17 cellular contexts compared by ENCODE assay signal in the genomic region with DNA sequence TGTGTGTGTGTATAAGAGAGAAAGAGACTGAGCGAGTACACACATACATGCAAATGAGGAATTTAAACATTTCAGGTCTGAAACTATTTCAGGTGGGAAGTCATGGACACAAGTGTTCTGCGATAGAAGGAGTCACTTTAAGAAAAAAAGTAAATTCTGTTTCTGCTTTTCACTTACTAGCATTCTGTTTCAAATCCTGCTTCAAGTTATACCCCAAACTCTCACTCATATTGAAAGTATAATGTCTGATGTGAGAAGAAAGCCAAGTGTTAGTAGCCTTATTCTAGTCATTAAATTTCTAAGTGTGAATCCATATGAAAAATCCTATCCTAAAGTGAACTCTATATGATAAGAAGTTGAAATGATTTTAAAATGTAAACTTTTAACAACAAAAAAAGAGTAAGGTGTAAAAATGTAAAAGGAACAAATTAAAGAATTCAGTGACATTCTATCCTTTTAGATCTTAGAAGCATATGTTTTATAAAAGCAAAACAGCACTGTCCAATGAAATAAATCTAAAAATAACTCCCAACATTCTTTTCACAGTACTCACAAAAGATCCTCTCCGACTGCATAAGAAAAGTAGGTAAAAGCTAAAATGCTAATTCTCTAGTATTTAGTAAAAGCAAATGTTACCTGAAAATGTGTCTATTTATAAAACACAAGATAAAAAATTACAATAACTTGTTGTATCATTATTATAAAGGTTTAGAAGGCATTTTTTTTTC.
A peak's percentile ranks its signal among the peaks of the same experiment; 100 is the strongest.
DNase-seq lines count a peak whose midpoint lies in the region; ATAC-seq, FAIRE-seq and TF ChIP-seq lines count a peak whose summit lies in the region.
"Had no signal": no experiment of that assay in that cellular context is flagged by ENCODE, and none has a peak within 500 bp of the region (broad histone marks: within the 10 kb centered on the region; RNA-seq: fewer than 3 reads in every experiment).

No MANE protein-coding gene starts in this region.

- TF ChIP-seq CTCF in GM12878 (IDR thresholded peaks at IDR 0.05 in 2 of 3, conservative IDR thresholded peaks at IDR 0.05 in 1 of 3; ENCODE audit: control insufficient read depth in 2 of 3, extremely low read depth in 1 of 3, insufficient read depth in 1 of 3, low read depth in 3 of 3, low read length in 3 of 3) (no peak), psoas muscle (IDR thresholded peaks at IDR 0.05) (no peak), A673 (conservative IDR thresholded peaks at IDR 0.05; ENCODE audit: low read depth, low read length) (no peak)

- H3K4me1 ChIP-seq in GM12878 (ENCODE audit: control insufficient read depth, insufficient read depth, low read length) (no peaks in the 10 kb centered on the region), skeletal muscle satellite cell (ENCODE audit: control insufficient read depth, insufficient read depth, low read length) (peaks cover 82% of the 10 kb centered on the region), psoas muscle (no peaks in the 10 kb centered on the region), A673 (ENCODE audit: insufficient read depth, low read length, poor library complexity, severe bottlenecking) (peaks cover 19% of the 10 kb centered on the region)

- BruUV-seq in GM12878 (replicated peaks; lab: Mats Ljungman, UMichigan) (no TSS peak), A673 (replicated peaks; lab: Mats Ljungman, UMichigan) (no TSS peak)

- ATAC-seq in GM19351 (IDR thresholded peaks at IDR 0.05; ENCODE audit: unreplicated experiment) (peak; percentile 86), HG02938 (IDR thresholded peaks at IDR 0.05; ENCODE audit: unreplicated experiment) (peak; percentile 67), GM12878 (peak; percentile 56; the same call in 2 of the 3 replicates), psoas muscle (no peak)

- RAD21 ChIA-PET in GM12878 (lab: Charles Lee; ENCODE audit: unreplicated experiment), result interaction anchor here (0.9 kb wide), 1 partner anchor 11 kb away, joined by 5 read pairs; no protein-coding TSS in a partner anchor

- no peaks in the 10 kb centered on the region for H4K20me1 ChIP-seq in GM12878 (ENCODE audit: control insufficient read depth, insufficient read depth)

- no peak overlapping the region for H3K4me2 ChIP-seq in GM12878 (ENCODE audit: control insufficient read depth, insufficient read depth)
- peak overlapping the region; percentile 66 for H3K4me2 ChIP-seq in skeletal muscle satellite cell (ENCODE audit: low read length)

- H3K36me3 ChIP-seq in GM12878 (ENCODE audit: control insufficient read depth in 2 of 2, insufficient read depth in 2 of 2, low read length in 1 of 2) (no peaks in the 10 kb centered on the region), skeletal muscle satellite cell (ENCODE audit: insufficient read depth, low read length) (no peaks in the 10 kb centered on the region), psoas muscle (ENCODE audit: insufficient read depth in 1 of 2, low read depth in 1 of 2) (no peaks in the 10 kb centered on the region), A673 (ENCODE audit: insufficient read depth, low read length, poor library complexity, severe bottlenecking) (no peaks in the 10 kb centered on the region)

- no peak overlapping the region for H2AFZ ChIP-seq in GM12878 (ENCODE audit: control insufficient read depth, low read depth, low read length)

- intact Hi-C loops in GM12878 (cut with micrococcal nuclease; ENCODE audit: unreplicated experiment), result no loop called here
- intact Hi-C loops in psoas muscle (cut with DNase I), result no loop called here
- intact Hi-C loops in A673 (cut with micrococcal nuclease; ENCODE audit: unreplicated experiment), result no loop called here

- TF ChIP-seq POLR2A in GM12878 (IDR thresholded peaks at IDR 0.05; ENCODE audit: low read depth, low read length), result no peak

- no peak overlapping the region for H3K4me3 ChIP-seq in GM12878
- H3K4me3 ChIP-seq in skeletal muscle satellite cell (ENCODE audit: low read length), result peak overlapping the region; percentile 28
- H3K4me3 ChIP-seq in psoas muscle, result no peak overlapping the region
- no peak overlapping the region for H3K4me3 ChIP-seq in A673 (ENCODE audit: low read depth, low read length, poor library complexity, severe bottlenecking)
- H3K4me3 ChIP-seq: right atrium auricular region had no signal

- H3K79me2 ChIP-seq in GM12878 (ENCODE audit: control insufficient read depth, insufficient read depth, low read length), result no peaks in the 10 kb centered on the region

- TF ChIP-seq EP300 in GM12878 (IDR thresholded peaks at IDR 0.05; ENCODE audit: borderline replicate concordance in 1 of 2, control insufficient read depth in 1 of 2, low read depth in 2 of 2, low read length in 2 of 2), result no peak

- H3K9ac ChIP-seq in GM12878 (ENCODE audit: control insufficient read depth, insufficient read depth, low read length) (no peak overlapping the region), skeletal muscle satellite cell (ENCODE audit: low read depth, low read length) (peak overlapping the region; percentile 66)

- H3K9me3 ChIP-seq in GM12878 (replicated peaks; ENCODE audit: control insufficient read depth, insufficient read depth, low read length) (no peaks in the 10 kb centered on the region), skeletal muscle satellite cell (replicated peaks; ENCODE audit: low read length) (no peaks in the 10 kb centered on the region), psoas muscle (no peaks in the 10 kb centered on the region), A673 (ENCODE audit: low read depth, low read length, poor library complexity, severe bottlenecking) (no peaks in the 10 kb centered on the region)
- H3K9me3 ChIP-seq: right atrium auricular region had no signal

- FAIRE-seq in GM12878 (lab: Jason Lieb, UNC), result peak; percentile 88

- H3K27ac ChIP-seq in GM12878 (ENCODE audit: control insufficient read depth, insufficient read depth) (no peak overlapping the region), psoas muscle (no peak overlapping the region), A673 (ENCODE audit: low read depth, low read length, poor library complexity, severe bottlenecking) (no peak overlapping the region)
- H3K27ac ChIP-seq: C4-2B, right atrium auricular region had no signal

- in situ Hi-C loops in GM12878 (cut with MboI), result no loop called here

- 64% methylated on average over 3 of the region's 3 CpGs for WGBS in GM12878 (ENCODE audit: insufficient coverage, insufficient replicate concordance, low lambda C conversion rate, missing lambda C conversion rate)
- WGBS in psoas muscle, 3 donors, result 75% methylated on average over 3 of the region's 3 CpGs

- POLR2A ChIA-PET in GM12878 (lab: Charles Lee), result interaction anchor here (0.9 kb wide), 1 partner anchor 29 kb away, joined by 3 read pairs; no protein-coding TSS in a partner anchor
- POLR2A ChIA-PET in A673 (lab: Charles Lee; ENCODE audit: low non-redundant PET), result no interaction called here

- CTCF ChIA-PET in GM12878 (lab: Yijun Ruan, JAX), result interaction anchor here (0.9 to 3.8 kb wide), 5 partner anchors 10 to 263 kb away, joined by 3 to 18 read pairs (median 3); no protein-coding TSS in a partner anchor
- CTCF ChIA-PET in A673 (lab: Charles Lee), result no interaction called here

- H3K27me3 ChIP-seq in GM12878 (replicated peaks in 1 of 2; ENCODE audit: control insufficient read depth in 2 of 2, insufficient read depth in 2 of 2, low read length in 1 of 2) (no peaks in the 10 kb centered on the region), skeletal muscle satellite cell (ENCODE audit: control insufficient read depth, insufficient read depth, low read length) (no peaks in the 10 kb centered on the region), psoas muscle (ENCODE audit: insufficient read depth in 3 of 3, low read length in 2 of 3) (no peaks in the 10 kb centered on the region), A673 (replicated peaks; ENCODE audit: insufficient read depth, low read depth, low read length, poor library complexity) (no peaks in the 10 kb centered on the region)
- H3K27me3 ChIP-seq: right atrium auricular region had no signal

- SMC1A ChIA-PET in GM12878 (lab: Charles Lee; ENCODE audit: uncharacterized antibody, unreplicated experiment), result interaction anchor here (1.2 to 2.1 kb wide), 8 partner anchors 8 to 23 kb away, joined by 4 to 16 read pairs (median 7); no protein-coding TSS in a partner anchor

- TF ChIP-seq RAD21 in GM12878 (IDR thresholded peaks at IDR 0.05; ENCODE audit: insufficient read depth, low read depth, low read length), result no peak

- no peak for DNase-seq in GM12878 (ENCODE audit: low read depth, low spot score)
- no peak for DNase-seq in NOMO-1 treated with DMSO at 0.1 percent for 48 hours (lab: John Stamatoyannopoulos, UW; ENCODE audit: unreplicated experiment)
- DNase-seq in NCI-H1092 treated with DMSO at 0.1 percent for 48 hours (lab: John Stamatoyannopoulos, UW), result no peak
- DNase-seq in psoas muscle, result no peak
- no peak for DNase-seq in A673 (ENCODE audit: low spot score)
- DNase-seq: activated CD4-positive, alpha-beta T cell treated with anti-CD3 and anti-CD28 coated beads, Interleukin-2, amount 50 U/mL, for 4 hours; KBM-7; naive B cell; NCI-H2029; NCI-H748 treated with DMSO at 0.1 percent for 48 hours; stimulated activated CD4-positive, alpha-beta T cell treated with anti-CD3 and anti-CD28 coated beads, Interleukin-4, amount 100 ng/mL, for 24 hours; stimulated activated naive CD4-positive, alpha-beta T cell treated with Interleukin-2 at 50 U/mL for 16 hours had no signal

TF ChIP-seq in GM12878, 131 proteins besides CTCF, POLR2A, EP300 and RAD21 (continues in another document):
- TF ChIP-seq, protein P1, sequence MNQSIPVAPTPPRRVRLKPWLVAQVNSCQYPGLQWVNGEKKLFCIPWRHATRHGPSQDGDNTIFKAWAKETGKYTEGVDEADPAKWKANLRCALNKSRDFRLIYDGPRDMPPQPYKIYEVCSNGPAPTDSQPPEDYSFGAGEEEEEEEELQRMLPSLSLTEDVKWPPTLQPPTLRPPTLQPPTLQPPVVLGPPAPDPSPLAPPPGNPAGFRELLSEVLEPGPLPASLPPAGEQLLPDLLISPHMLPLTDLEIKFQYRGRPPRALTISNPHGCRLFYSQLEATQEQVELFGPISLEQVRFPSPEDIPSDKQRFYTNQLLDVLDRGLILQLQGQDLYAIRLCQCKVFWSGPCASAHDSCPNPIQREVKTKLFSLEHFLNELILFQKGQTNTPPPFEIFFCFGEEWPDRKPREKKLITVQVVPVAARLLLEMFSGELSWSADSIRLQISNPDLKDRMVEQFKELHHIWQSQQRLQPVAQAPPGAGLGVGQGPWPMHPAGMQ (IDR thresholded peaks at IDR 0.05; ENCODE audit: borderline replicate concordance), result no peak
- TF ChIP-seq RFX5 (IDR thresholded peaks at IDR 0.05; ENCODE audit: low read depth, low read length), result no peak
- 0 out of 2 replicates have a peak, but pooled peaks have one; percentile 16 for TF ChIP-seq MTA2 (IDR thresholded peaks at IDR 0.05; ENCODE audit: low read depth)
- no peak for TF ChIP-seq CREM (IDR thresholded peaks at IDR 0.05; ENCODE audit: low read depth)
- no peak for TF ChIP-seq HDGF (IDR thresholded peaks at IDR 0.05)
- TF ChIP-seq FOS (IDR thresholded peaks at IDR 0.05; ENCODE audit: borderline replicate concordance, extremely low read depth, insufficient read length), result no peak
- TF ChIP-seq BCL11A (IDR thresholded peaks at IDR 0.05; ENCODE audit: low read depth, low read length), result no peak
- TF ChIP-seq ZSCAN29 (IDR thresholded peaks at IDR 0.05), result no peak
- TF ChIP-seq LARP7 (IDR thresholded peaks at IDR 0.05), result no peak
- TF ChIP-seq SP1 (IDR thresholded peaks at IDR 0.05; ENCODE audit: low read depth, low read length), result no peak

Comparison
In these comparisons a context has a peak if more than half of its experiments do, and no peak if none do; other contexts are left out.
1. ATAC-seq: peak in GM19351 (single experiment), HG02938 (single experiment) and GM12878 (single experiment); none in psoas muscle (0 of 4).